17 cellular contexts compared by ENCODE assay signal in the genomic region with DNA sequence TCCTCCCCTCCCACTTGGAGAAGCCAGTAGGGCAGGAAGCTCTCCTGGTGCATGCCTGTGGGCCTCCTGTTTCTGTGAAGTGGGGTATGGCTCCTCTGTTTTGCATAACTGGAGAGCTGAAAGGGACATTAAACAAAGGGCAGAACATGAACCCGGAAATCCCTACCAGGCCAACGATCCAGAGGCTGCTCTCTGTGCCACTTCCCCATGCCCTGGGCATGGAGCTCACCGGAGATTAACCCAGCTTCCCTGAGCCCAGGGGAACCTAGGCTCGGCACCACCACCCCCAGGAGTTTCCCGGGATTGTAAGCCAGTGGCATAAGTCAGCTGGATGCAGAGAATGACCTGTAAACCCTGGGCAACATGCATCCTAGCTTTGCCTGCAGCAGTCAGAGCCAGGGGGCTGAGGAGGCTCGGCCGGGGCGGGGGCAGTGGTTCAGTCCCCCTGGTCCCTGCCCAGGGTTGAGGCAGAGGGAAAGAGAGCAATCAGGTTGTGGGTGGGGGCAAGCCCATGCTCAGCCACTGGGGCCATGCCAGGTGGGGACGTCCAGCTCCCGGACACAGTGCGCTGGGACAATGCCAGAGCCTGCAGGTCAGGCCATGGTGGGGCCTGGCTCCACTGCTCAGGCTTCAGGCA. TPM values are rescaled to one million over a fixed set of nuclear protein-coding genes. Genes with fewer than 3 reads are reported as not detected.
DNase-seq lines count a peak whose midpoint lies in the region; ATAC-seq, FAIRE-seq and TF ChIP-seq lines count a peak whose summit lies in the region.
"Had no signal": no experiment of that assay in that cellular context is flagged by ENCODE, and none has a peak within 500 bp of the region (broad histone marks: within the 10 kb centered on the region; RNA-seq: fewer than 3 reads in every experiment).

No MANE protein-coding gene starts in this region.

- H3K9me3 ChIP-seq in PC-3 (ENCODE audit: low read length): no peaks in the 10 kb centered on the region
- no peaks in the 10 kb centered on the region for H3K9me3 ChIP-seq in left lung
- H3K9me3 ChIP-seq in small intestine (ENCODE audit: control insufficient read depth, low read depth): no peaks in the 10 kb centered on the region

- no peaks in the 10 kb centered on the region for H3K79me2 ChIP-seq in PC-3 (ENCODE audit: low read length)

- no peak overlapping the region for H3K27ac ChIP-seq in PC-3 (ENCODE audit: low read length)
- H3K27ac ChIP-seq in left lung: peak overlapping the region; percentile 57 to 72
- H3K27ac ChIP-seq in small intestine (ENCODE audit: low read depth in 1 of 2, low read length in 1 of 2): no peak overlapping the region

- ATAC-seq in PC-3: no peak
- peak; percentile 85 for ATAC-seq in left lung

- no peak overlapping the region for H3K9ac ChIP-seq in PC-3 (ENCODE audit: low read length)

- no peak for FAIRE-seq in small intestine (lab: Jason Lieb, UNC)
- FAIRE-seq: islet of Langerhans had no signal

- H3K27me3 ChIP-seq in H7 (ENCODE audit: control insufficient read depth, insufficient read depth, low read length) (no peaks in the 10 kb centered on the region), PC-3 (ENCODE audit: low read length) (no peaks in the 10 kb centered on the region), left lung (peaks cover 0 to 14% of the 10 kb centered on the region in 2 donors), small intestine (ENCODE audit: control insufficient read depth in 2 of 2, insufficient read depth in 2 of 2, low read length in 2 of 2) (peaks cover 0 to 3% of the 10 kb centered on the region in 2 donors)

- CTCF ChIA-PET in PC-3 (lab: Charles Lee): interaction anchor here (0.6 to 1.3 kb wide), 2 partner anchors 133 to 144 kb away, joined by 5 to 7 read pairs; no protein-coding TSS in a partner anchor

- no peaks in the 10 kb centered on the region for H3F3A ChIP-seq in PC-3 (ENCODE audit: low read length, unreplicated experiment)

- no peaks in the 10 kb centered on the region for H3K9me2 ChIP-seq in PC-3 (replicated peaks; ENCODE audit: low read length)

- no TSS peak for BruUV-seq in PC-3 (replicated peaks; lab: Mats Ljungman, UMichigan)

- no peak overlapping the region for H3K4me2 ChIP-seq in PC-3 (ENCODE audit: low read length)

- H3K4me1 ChIP-seq in PC-3 (ENCODE audit: insufficient read depth, low read length) (no peaks in the 10 kb centered on the region), left lung (peaks cover 0 to 13% of the 10 kb centered on the region in 2 donors), small intestine (ENCODE audit: control insufficient read depth in 2 of 2, insufficient read depth in 1 of 2, low read depth in 1 of 2, low read length in 1 of 2) (peaks cover 0 to 3% of the 10 kb centered on the region in 2 donors)

- 58 to 69% (median 61%) methylated on average over 11 of the region's 11 CpGs for WGBS in small intestine, 3 donors

- peak overlapping the region; percentile 55; the same call in 1 of the 2 replicates for H2AFZ ChIP-seq in PC-3 (ENCODE audit: low read length)

- H3K4me3 ChIP-seq in H7 (ENCODE audit: insufficient read depth, low read depth, low read length) (no peak overlapping the region), PC-3 (ENCODE audit: low read length) (no peak overlapping the region), left lung (no peak overlapping the region), small intestine (ENCODE audit: low read depth in 1 of 2, low read length in 2 of 2) (no peak overlapping the region)

- DNase-seq in H7 (peak; percentile 55), PC-3 (no peak), left lung (peak in 1 of 2 donors; percentile 74), small intestine (peak; percentile 82), NCI-H748 treated with DMSO at 0.1 percent for 48 hours (lab: John Stamatoyannopoulos, UW) (no peak)
- no peak for DNase-seq in activated effector memory CD4-positive, alpha-beta T cell treated with anti-CD3 and anti-CD28 coated beads, Interleukin-2, amount 50 U/mL, for 16 hours
- no peak for DNase-seq in activated T-cell treated with anti-CD3 and anti-CD28 coated beads, Interleukin-2, amount 50 U/mL, for 48 hours
- DNase-seq: activated CD8-positive, alpha-beta memory T cell treated with anti-CD3 and anti-CD28 coated beads for 24 hours; AML-193; effector CD8-positive, alpha-beta T cell; H9; NCI-H1436; NCI-H2227 treated with DMSO at 0.1 percent for 48 hours; occipital lobe; SHP77 treated with DMSO at 0.1 percent for 48 hours; stimulated activated CD4-positive, alpha-beta T cell treated with anti-CD3 and anti-CD28 coated beads, Interleukin-2, amount 100 ng/mL, for 48 hours had no signal

- no peaks in the 10 kb centered on the region for H4K20me1 ChIP-seq in PC-3 (ENCODE audit: low read length)

- H3K36me3 ChIP-seq in H7 (replicated peaks; ENCODE audit: control insufficient read depth, insufficient read depth, low read length) (no peaks in the 10 kb centered on the region), PC-3 (ENCODE audit: low read depth, low read length) (no peaks in the 10 kb centered on the region), left lung (no peaks in the 10 kb centered on the region), small intestine (ENCODE audit: control insufficient read depth in 2 of 2, insufficient read depth in 2 of 2, low read length in 2 of 2) (no peaks in the 10 kb centered on the region)

- TF ChIP-seq CTCF in PC-3 (conservative IDR thresholded peaks at IDR 0.05; ENCODE audit: low read depth, low read length) (no peak), left lung (IDR thresholded peaks at IDR 0.05) (no peak)

- POLR2A ChIA-PET in PC-3 (lab: Charles Lee; ENCODE audit: unreplicated experiment): no interaction called here

- intact Hi-C loops in PC-3 (cut with micrococcal nuclease): loop anchor here (5.0 kb wide), 2 partner anchors 299 to 354 kb away; partner anchors contain the start of gene CNDP2
- intact Hi-C loops in left lung (cut with DNase I): loop anchor here in 1 of 2 donors (10.0 kb wide), 1 partner anchor 147 kb away; no protein-coding TSS in a partner anchor

RNA-seq across cellular contexts. Expression of gene TIMM21, which starts 49.5 kb away (rescaled TPM):
- 43.0 and 46.0 TPM in 2 replicates for total RNA-seq in H7 (2014; rRNA removed; shearing (Covaris generic))
- total RNA-seq in PC-3 (2014; rRNA removed) (106 and 120 TPM in 2 replicates), left lung (10 to 100 TPM; 22.1 to 35.1 TPM)
- 10 to 100 TPM in 2 of 3 donors, 1 to 10 TPM in 1; 9.2 to 31.2 (median 14.3) TPM for polyA plus RNA-seq in small intestine

RNA-seq across cellular contexts. Expression of gene FBXO15, which starts 50.2 kb away (rescaled TPM):
- total RNA-seq in H7 (2014; rRNA removed; shearing (Covaris generic)): 0.55 and 1.5 TPM in 2 replicates
- total RNA-seq in PC-3 (2014; rRNA removed): 0.87 and 2.8 TPM in 2 replicates
- total RNA-seq in left lung: 1 to 10 TPM; 1.1 to 2.4 TPM
- polyA plus RNA-seq in small intestine: under 1 TPM in 1 of 3 donors, not detected in 2; 0.28 TPM

Comparison
In these comparisons a context has a peak if more than half of its experiments do, and no peak if none do; other contexts are left out.
1. DNase-seq: peak in H7 (single experiment) and small intestine (single experiment); none in PC-3 (single experiment), activated effector memory CD4-positive, alpha-beta T cell treated with anti-CD3 and anti-CD28 coated beads, Interleukin-2, amount 50 U/mL, for 16 hours (single experiment), NCI-H748 treated with DMSO at 0.1 percent for 48 hours (single experiment) and activated T-cell treated with anti-CD3 and anti-CD28 coated beads, Interleukin-2, amount 50 U/mL, for 48 hours (0 of 2).
2. H3K27ac ChIP-seq: peak in left lung (2 of 2); none in PC-3 (single experiment) and small intestine (0 of 2).